ENCODE assay signal across 8 cellular contexts in genomic region chr9:111937781-111938426, GRCh38. TPM values are rescaled to one million over a fixed set of nuclear protein-coding genes. Genes with fewer than 3 reads are reported as not detected.
DNase-seq lines count a peak whose midpoint lies in the region; ATAC-seq lines count a peak whose summit lies in the region.

No MANE protein-coding gene starts in this region.

- no peaks in the 10 kb centered on the region for H3K27me3 Mint-ChIP-seq in activated CD8-positive, alpha-beta T cell treated with anti-CD3 and anti-CD28 coated beads, Interleukin-2, amount 10 ng/mL, durations not matched to agents 7 days and 5 days (ENCODE audit: low read depth)

- peak; percentile 64 for DNase-seq in activated CD8-positive, alpha-beta T cell treated with anti-CD3 and anti-CD28 coated beads, Interleukin-2, amount 10 ng/mL, durations not matched to agents 7 days and 5 days
- peak in 33 of 42 donors; percentile 7 to 68 (median 32) for DNase-seq in head of caudate nucleus
- DNase-seq in stimulated activated CD4-positive, alpha-beta T cell treated with anti-CD3 and anti-CD28 coated beads, Interleukin-2, amount 100 ng/mL, for 48 hours: peak; percentile 38 to 52
- no peak for DNase-seq in OCI-M2 (lab: John Stamatoyannopoulos, UW; ENCODE audit: unreplicated experiment)
- DNase-seq in KG1 (lab: John Stamatoyannopoulos, UW): no peak
- no peak for DNase-seq in amniotic stem cell (lab: John Stamatoyannopoulos, UW)

- POLR2A ChIA-PET in activated CD8-positive, alpha-beta T cell treated with anti-CD3 and anti-CD28 coated beads, Interleukin-2, amount 10 ng/mL, durations not matched to agents 7 days and 5 days (lab: Charles Lee): interaction anchor here (1.1 to 2.5 kb wide), 3 partner anchors 12 to 441 kb away, joined by 3 to 7 read pairs (median 3); partner anchors contain the start of gene HSDL2

- CTCF ChIA-PET in activated CD8-positive, alpha-beta T cell treated with anti-CD3 and anti-CD28 coated beads, Interleukin-2, amount 10 ng/mL, durations not matched to agents 7 days and 5 days (lab: Charles Lee): interaction anchor here (0.7 to 1.4 kb wide), 4 partner anchors 16 to 49 kb away, joined by 3 to 4 read pairs (median 3); no protein-coding TSS in a partner anchor

- H3K36me3 Mint-ChIP-seq in activated CD8-positive, alpha-beta T cell treated with anti-CD3 and anti-CD28 coated beads, Interleukin-2, amount 10 ng/mL, durations not matched to agents 7 days and 5 days (ENCODE audit: low read depth): peaks cover 51% of the 10 kb centered on the region

- ATAC-seq in GM18868 (IDR thresholded peaks at IDR 0.05; ENCODE audit: unreplicated experiment) (peak; percentile 87), HG03378 (IDR thresholded peaks at IDR 0.05; ENCODE audit: unreplicated experiment) (peak; percentile 69)
- ATAC-seq in activated CD8-positive, alpha-beta T cell treated with anti-CD3 and anti-CD28 coated beads, Interleukin-2, amount 10 ng/mL, durations not matched to agents 7 days and 5 days: peak; percentile 75

- intact Hi-C loops in head of caudate nucleus (cut with DNase I): no loop called here

- H3K4me1 Mint-ChIP-seq in activated CD8-positive, alpha-beta T cell treated with anti-CD3 and anti-CD28 coated beads, Interleukin-2, amount 10 ng/mL, durations not matched to agents 7 days and 5 days (ENCODE audit: low read depth): peaks cover 25% of the 10 kb centered on the region

- H3K4me3 Mint-ChIP-seq in activated CD8-positive, alpha-beta T cell treated with anti-CD3 and anti-CD28 coated beads, Interleukin-2, amount 10 ng/mL, durations not matched to agents 7 days and 5 days: peak overlapping the region; percentile 0

- peak overlapping the region; percentile 71 for H3K27ac Mint-ChIP-seq in activated CD8-positive, alpha-beta T cell treated with anti-CD3 and anti-CD28 coated beads, Interleukin-2, amount 10 ng/mL, durations not matched to agents 7 days and 5 days

- no peaks in the 10 kb centered on the region for H3K9me3 Mint-ChIP-seq in activated CD8-positive, alpha-beta T cell treated with anti-CD3 and anti-CD28 coated beads, Interleukin-2, amount 10 ng/mL, durations not matched to agents 7 days and 5 days (ENCODE audit: insufficient read depth)

RNA-seq across cellular contexts. Expression of gene UGCG, which starts 41.3 kb away (rescaled TPM):
- total RNA-seq in activated CD8-positive, alpha-beta T cell treated with anti-CD3 and anti-CD28 coated beads, Interleukin-2, amount 10 ng/mL, durations not matched to agents 7 days and 5 days: 10 to 100 TPM; 24.6 to 25.4 TPM

Comparison
In these comparisons a context has a peak if more than half of its experiments do, and no peak if none do; other contexts are left out.
1. DNase-seq: peak in activated CD8-positive, alpha-beta T cell treated with anti-CD3 and anti-CD28 coated beads, Interleukin-2, amount 10 ng/mL, durations not matched to agents 7 days and 5 days (single experiment), head of caudate nucleus (33 of 42) and stimulated activated CD4-positive, alpha-beta T cell treated with anti-CD3 and anti-CD28 coated beads, Interleukin-2, amount 100 ng/mL, for 48 hours (2 of 2); none in OCI-M2 (single experiment), KG1 (single experiment) and amniotic stem cell (single experiment).
2. Peak in every context shown above with its lines, with median percentiles within 50 percentile points of each other: ATAC-seq.